8 cellular contexts compared by ENCODE assay signal in the genomic region with DNA sequence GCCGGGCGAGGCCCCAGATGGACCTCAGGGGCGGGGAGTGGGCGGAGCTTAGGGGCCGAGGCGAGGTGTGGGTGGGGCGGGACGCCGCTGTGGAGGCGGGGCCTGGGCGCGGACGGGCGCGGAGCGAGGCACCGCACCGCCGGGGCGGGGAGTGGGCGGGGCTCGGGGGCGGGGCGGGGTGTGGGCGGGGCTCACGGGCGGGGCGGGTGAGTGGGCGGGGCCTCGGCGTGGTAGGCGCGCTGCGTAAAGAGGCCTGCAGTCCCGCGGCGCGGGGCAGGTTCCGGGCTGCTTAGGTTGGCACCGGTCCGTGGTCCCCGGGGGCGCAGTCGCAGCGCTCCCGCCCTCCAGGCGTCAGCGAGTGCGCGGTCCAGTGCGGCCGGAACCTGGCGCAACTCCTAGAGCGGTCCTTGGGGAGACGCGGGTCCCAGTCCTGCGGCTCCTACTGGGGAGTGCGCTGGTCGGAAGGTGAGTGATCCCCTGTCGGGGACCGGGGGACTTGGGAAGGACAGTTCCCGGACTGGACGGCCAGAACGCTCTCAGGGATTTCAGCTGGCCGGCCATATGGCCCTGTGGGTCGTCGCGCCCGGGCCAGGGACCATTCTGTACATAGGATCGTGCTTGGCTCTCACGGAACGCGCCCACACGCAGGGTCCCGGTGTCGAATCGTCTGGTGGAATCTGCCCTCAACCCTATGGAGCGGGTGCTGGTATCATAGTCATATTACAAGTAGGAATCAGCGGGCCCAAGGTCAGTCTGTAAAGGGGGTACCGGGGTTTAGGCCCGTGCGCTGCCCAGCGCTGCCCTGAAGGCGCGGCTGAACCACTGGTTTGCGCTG. TPM values are rescaled to one million over a fixed set of nuclear protein-coding genes. Genes with fewer than 3 reads are reported as not detected.
A peak's percentile ranks its signal among the peaks of the same experiment; 100 is the strongest.
DNase-seq lines count a peak whose midpoint lies in the region; ATAC-seq and TF ChIP-seq lines count a peak whose summit lies in the region.

A gene with protein sequence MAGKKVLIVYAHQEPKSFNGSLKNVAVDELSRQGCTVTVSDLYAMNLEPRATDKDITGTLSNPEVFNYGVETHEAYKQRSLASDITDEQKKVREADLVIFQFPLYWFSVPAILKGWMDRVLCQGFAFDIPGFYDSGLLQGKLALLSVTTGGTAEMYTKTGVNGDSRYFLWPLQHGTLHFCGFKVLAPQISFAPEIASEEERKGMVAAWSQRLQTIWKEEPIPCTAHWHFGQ (plus strand): TSS at position 274 of the 835 bp plus-strand sequence. CDS start 6,659 bp downstream, outside the sequence.

- POLR2A ChIA-PET in AG04450 (lab: Yijun Ruan, JAX) = interaction anchor here (0.5 to 1.8 kb wide), 9 partner anchors 8 to 266 kb away, joined by 3 to 11 read pairs (median 4); a partner anchor contains a TSS
- POLR2A ChIA-PET in activated CD4-positive, alpha-beta T cell treated with anti-CD3 and anti-CD28 coated beads for 36 hours (lab: Charles Lee) = interaction anchor here (0.8 to 1.2 kb wide), 5 partner anchors 9 to 158 kb away, joined by 3 to 8 read pairs (median 4); a partner anchor contains a TSS

- peak within 1 kb of the TSS; percentile 82 for H3K27ac Mint-ChIP-seq in activated CD4-positive, alpha-beta T cell treated with anti-CD3 and anti-CD28 coated beads for 36 hours

- no peaks in the 10 kb centered on the region; the same call in 1 of the 2 replicates for H3K9me3 ChIP-seq in AG04450 (ENCODE audit: control insufficient read depth, insufficient read depth, low read length)

- peak within 1 kb of the TSS; percentile 83 for H3K4me3 Mint-ChIP-seq in activated CD4-positive, alpha-beta T cell treated with anti-CD3 and anti-CD28 coated beads for 36 hours

- intact Hi-C loops in activated CD4-positive, alpha-beta T cell treated with anti-CD3 and anti-CD28 coated beads for 36 hours (cut with DNase I, micrococcal nuclease) = loop anchor here (1.0 to 2.0 kb wide), 13 partner anchors 11 to 1135 kb away; a partner anchor contains a TSS

- H3K4me3 ChIP-seq in AG04450 (ENCODE audit: low read depth, low read length) = peak within 1 kb of the TSS; percentile 87
- H3K4me3 ChIP-seq in choroid plexus epithelial cell (ENCODE audit: low read depth, low read length) = peak within 1 kb of the TSS; percentile 83

- H3K27me3 Mint-ChIP-seq in activated CD4-positive, alpha-beta T cell treated with anti-CD3 and anti-CD28 coated beads for 36 hours = no peaks in the 10 kb centered on the region

- H3K36me3 Mint-ChIP-seq in activated CD4-positive, alpha-beta T cell treated with anti-CD3 and anti-CD28 coated beads for 36 hours (ENCODE audit: low read depth) = peaks cover 16% of the 10 kb centered on the region

- TF ChIP-seq CTCF in AG04450 (IDR thresholded peaks at IDR 0.05; ENCODE audit: low read depth, low read length) (no peak), choroid plexus epithelial cell (conservative IDR thresholded peaks at IDR 0.05; ENCODE audit: low read depth, low read length) (no peak)

- ATAC-seq in GM18907 (IDR thresholded peaks at IDR 0.05; ENCODE audit: unreplicated experiment) (peak; percentile 67), HG03135 (IDR thresholded peaks at IDR 0.05; ENCODE audit: unreplicated experiment) (peak; percentile 71)
- peak; percentile 80 for ATAC-seq in activated CD4-positive, alpha-beta T cell treated with anti-CD3 and anti-CD28 coated beads for 36 hours

- H3K27me3 ChIP-seq in AG04450 (ENCODE audit: control insufficient read depth, insufficient read depth, low read length) (no peaks in the 10 kb centered on the region), layer of hippocampus (ENCODE audit: control insufficient read depth, insufficient read depth, low read length) (no peaks in the 10 kb centered on the region)

- no peaks in the 10 kb centered on the region for H3K9me3 Mint-ChIP-seq in activated CD4-positive, alpha-beta T cell treated with anti-CD3 and anti-CD28 coated beads for 36 hours (ENCODE audit: low read depth)

- DNase-seq in AG04450 (ENCODE audit: low read depth, low spot score) = peak; percentile 34
- peak; percentile 59 for DNase-seq in NCI-H446 treated with DMSO at 0.1 percent for 48 hours (lab: John Stamatoyannopoulos, UW)
- DNase-seq in activated CD4-positive, alpha-beta T cell treated with anti-CD3 and anti-CD28 coated beads for 36 hours = peak; percentile 96
- peak; percentile 84 for DNase-seq in choroid plexus epithelial cell (ENCODE audit: low read depth)
- peak; percentile 73 to 89 (median 86) for DNase-seq in stimulated activated CD4-positive, alpha-beta T cell treated with anti-CD3 and anti-CD28 coated beads, Interleukin-1b, Interleukin-23, amount 100 ng/mL, for 24 hours (ENCODE audit: low read depth in 4 of 4, low spot score in 1 of 4)

- H3K27ac ChIP-seq in AG04450 (ENCODE audit: low read depth, low read length) (peak within 1 kb of the TSS; percentile 47), layer of hippocampus (ENCODE audit: low read depth, low read length) (peak within 1 kb of the TSS; percentile 83)

- peaks cover 28% of the 10 kb centered on the region for H3K4me1 Mint-ChIP-seq in activated CD4-positive, alpha-beta T cell treated with anti-CD3 and anti-CD28 coated beads for 36 hours

- CTCF ChIA-PET in AG04450 (lab: Charles Lee) = interaction anchor here (0.6 to 4.2 kb wide), 11 partner anchors 10 to 718 kb away, joined by 3 to 24 read pairs (median 3); no protein-coding TSS in a partner anchor
- CTCF ChIA-PET in activated CD4-positive, alpha-beta T cell treated with anti-CD3 and anti-CD28 coated beads for 36 hours (lab: Charles Lee) = interaction anchor here (0.6 to 4.5 kb wide), 11 partner anchors 10 to 1228 kb away, joined by 3 to 36 read pairs (median 5); a partner anchor contains a TSS

RNA-seq across cellular contexts. Expression of the gene that starts here (rescaled TPM):
- polyA plus RNA-seq in AG04450 (2011; rRNA removed) = 32.4 and 34.3 TPM in 2 replicates
- 19.9 and 24.7 TPM in 2 replicates for polyA minus RNA-seq in AG04450 (2011; rRNA and poly(A)+ RNA removed)
- total RNA-seq in activated CD4-positive, alpha-beta T cell treated with anti-CD3 and anti-CD28 coated beads for 36 hours = 10 to 100 TPM; 40.7 to 44.2 TPM

Comparison
In these comparisons a context has a peak if more than half of its experiments do, and no peak if none do; other contexts are left out.
1. Peak in every context shown above with its lines: DNase-seq, ATAC-seq, H3K4me3 ChIP-seq and H3K27ac ChIP-seq.
2. DNase-seq: peak in every context shown above with its lines; median percentile 96 in activated CD4-positive, alpha-beta T cell treated with anti-CD3 and anti-CD28 coated beads for 36 hours; 86 in stimulated activated CD4-positive, alpha-beta T cell treated with anti-CD3 and anti-CD28 coated beads, Interleukin-1b, Interleukin-23, amount 100 ng/mL, for 24 hours; 84 in choroid plexus epithelial cell; 59 in NCI-H446 treated with DMSO at 0.1 percent for 48 hours; 34 in AG04450.